ENCODE assay signal across 11 cellular contexts in the genomic region with DNA sequence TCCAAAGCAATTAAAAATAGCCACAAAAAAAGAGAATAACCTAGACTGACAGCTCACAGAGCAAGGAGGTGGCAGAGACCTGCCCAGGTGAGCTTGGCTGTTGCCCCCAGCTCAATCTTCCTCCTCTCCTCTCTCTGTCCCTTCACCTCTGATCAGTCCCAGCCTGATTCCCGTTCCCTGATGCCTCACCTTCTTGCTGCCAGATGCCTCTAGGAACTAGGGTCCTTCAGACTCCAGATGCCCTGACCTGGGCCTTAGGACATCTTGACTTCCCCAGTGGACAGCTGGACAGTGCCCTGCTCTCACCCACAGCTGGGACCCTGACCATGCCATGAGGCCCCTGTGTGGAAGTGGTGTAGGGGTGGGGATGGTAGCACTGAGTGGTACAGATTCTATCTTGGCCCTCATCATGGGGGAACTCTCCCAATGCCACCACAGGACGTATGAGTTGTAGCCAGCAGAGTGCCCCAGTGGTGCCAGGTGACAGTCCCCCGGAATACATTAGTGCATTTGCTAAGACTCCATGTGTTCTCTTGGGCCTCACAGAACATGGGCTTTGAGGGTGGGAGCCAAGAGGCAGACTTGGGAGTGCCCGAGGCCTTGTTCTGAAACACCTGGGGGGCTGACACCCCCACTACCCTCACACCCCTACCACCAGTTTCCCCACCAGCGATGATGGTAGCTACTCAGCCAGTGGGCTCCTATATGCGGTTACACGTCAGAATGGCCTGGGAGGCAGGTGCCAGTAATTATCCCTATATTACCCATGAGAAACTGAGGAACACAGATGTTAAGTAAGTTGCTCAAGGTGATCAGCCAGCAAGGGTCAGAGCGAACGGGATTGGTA. TPM values are rescaled to one million over a fixed set of nuclear protein-coding genes. Genes with fewer than 3 reads are reported as not detected.
DNase-seq lines count a peak whose midpoint lies in the region; FAIRE-seq and TF ChIP-seq lines count a peak whose summit lies in the region.
"Had no signal": no experiment of that assay in that cellular context is flagged by ENCODE, and none has a peak within 500 bp of the region (broad histone marks: within the 10 kb centered on the region; RNA-seq: fewer than 3 reads in every experiment).

No MANE protein-coding gene starts in this region.

- peak overlapping the region; percentile 23 for H3K4me2 ChIP-seq in endothelial cell of umbilical vein (ENCODE audit: insufficient read depth, low read length)

- H3K79me2 ChIP-seq in endothelial cell of umbilical vein (ENCODE audit: control insufficient read depth, insufficient read depth, low read length) = no peaks in the 10 kb centered on the region

- dilution Hi-C loops in endothelial cell of umbilical vein (cut with MboI; ENCODE audit: extremely low pct_ligation_motif_present, low sequenced_read_pairs) = no loop called here

- H3K27ac ChIP-seq in WERI-Rb-1 (no peak overlapping the region), endothelial cell of umbilical vein (ENCODE audit: insufficient read depth, low read depth, low read length) (no peak overlapping the region), muscle layer of duodenum (ENCODE audit: low read length) (peak overlapping the region; percentile 90), tibial artery (peak overlapping the region; percentile 90 to 96)

- H3K36me3 ChIP-seq in WERI-Rb-1 (peaks cover 6% of the 10 kb centered on the region; the same call in 1 of the 2 replicates), endothelial cell of umbilical vein (ENCODE audit: control insufficient read depth in 2 of 2, extremely low read depth in 1 of 2, insufficient read depth in 2 of 2, low read length in 2 of 2) (peaks cover 0 to 11% of the 10 kb centered on the region in 2 experiments), muscle layer of duodenum (ENCODE audit: control insufficient read depth in 1 of 2, insufficient read depth in 2 of 2, low read length in 2 of 2) (peaks cover 14 to 20% of the 10 kb centered on the region in 2 donors), tibial artery (peaks cover 11 to 29% (median 25%) of the 10 kb centered on the region in 3 donors)

- no peaks in the 10 kb centered on the region for H3K9me3 ChIP-seq in WERI-Rb-1 (ENCODE audit: severe bottlenecking)
- no peaks in the 10 kb centered on the region for H3K9me3 ChIP-seq in endothelial cell of umbilical vein (replicated peaks; ENCODE audit: control insufficient read depth, insufficient read depth, low read length)
- no peaks in the 10 kb centered on the region for H3K9me3 ChIP-seq in muscle layer of duodenum (ENCODE audit: control insufficient read depth in 1 of 2, low read length in 2 of 2)
- no peaks in the 10 kb centered on the region for H3K9me3 ChIP-seq in tibial artery

- H2AFZ ChIP-seq in endothelial cell of umbilical vein (ENCODE audit: low read depth, low read length) = no peak overlapping the region

- H3K4me3 Mint-ChIP-seq in activated naive CD8-positive, alpha-beta T cell treated with anti-CD3 and anti-CD28 coated beads for 36 hours = no peak overlapping the region

- POLR2A ChIA-PET in endothelial cell of umbilical vein (lab: Charles Lee) = interaction anchor here (0.7 to 1.7 kb wide), 5 partner anchors 19 to 73 kb away, joined by 3 to 12 read pairs (median 6); no protein-coding TSS in a partner anchor

- no peak overlapping the region for H3K27ac Mint-ChIP-seq in activated naive CD8-positive, alpha-beta T cell treated with anti-CD3 and anti-CD28 coated beads for 36 hours
- H3K27ac Mint-ChIP-seq: T-helper 2 cell treated with Interferon-gamma antibody and Interleukin-4, amounts not matched to agents 5 μg/mL and 100 μg/mL, for 36 hours had no signal

- peak overlapping the region; percentile 88; the same call in 1 of the 2 replicates for H3K4me3 ChIP-seq in WERI-Rb-1 (ENCODE audit: low read depth, low read length)
- H3K4me3 ChIP-seq in endothelial cell of umbilical vein (replicated peaks in 1 of 3; ENCODE audit: insufficient read depth in 1 of 3, low read depth in 1 of 3, low read length in 3 of 3) = peak overlapping the region in 2 of 3 experiments; percentile 58 to 82
- peak overlapping the region; percentile 76 to 81 for H3K4me3 ChIP-seq in muscle layer of duodenum (ENCODE audit: low read depth in 1 of 2, low read length in 2 of 2)
- peak overlapping the region; percentile 72 to 85 for H3K4me3 ChIP-seq in tibial artery

- no peaks in the 10 kb centered on the region for H3K36me3 Mint-ChIP-seq in activated naive CD8-positive, alpha-beta T cell treated with anti-CD3 and anti-CD28 coated beads for 36 hours

- H3K4me1 Mint-ChIP-seq in activated naive CD8-positive, alpha-beta T cell treated with anti-CD3 and anti-CD28 coated beads for 36 hours = peaks cover 22% of the 10 kb centered on the region

- FAIRE-seq in endothelial cell of umbilical vein (lab: Jason Lieb, UNC) = no peak

- H4K20me1 ChIP-seq in endothelial cell of umbilical vein (replicated peaks; ENCODE audit: control insufficient read depth, extremely low read depth, insufficient read depth, low read length) = no peaks in the 10 kb centered on the region

- BruUV-seq in endothelial cell of umbilical vein (replicated peaks; lab: Mats Ljungman, UMichigan) = no TSS peak

- peak overlapping the region; percentile 70 for H3K9ac ChIP-seq in endothelial cell of umbilical vein (replicated peaks; ENCODE audit: extremely low read depth, insufficient read depth, low read length)

- H3K9me3 Mint-ChIP-seq in activated naive CD8-positive, alpha-beta T cell treated with anti-CD3 and anti-CD28 coated beads for 36 hours = no peaks in the 10 kb centered on the region
- H3K9me3 Mint-ChIP-seq: T-helper 2 cell treated with Interferon-gamma antibody and Interleukin-4, amounts not matched to agents 5 μg/mL and 100 μg/mL, for 36 hours had no signal

- CTCF ChIA-PET in endothelial cell of umbilical vein (lab: Charles Lee) = interaction anchor here (1.0 to 2.0 kb wide), 5 partner anchors 9 to 43 kb away, joined by 3 to 30 read pairs (median 9); no protein-coding TSS in a partner anchor

- H3K9me1 ChIP-seq in endothelial cell of umbilical vein (replicated peaks; ENCODE audit: control insufficient read depth, extremely low read depth, insufficient read depth, low read length) = no peaks in the 10 kb centered on the region

- H3K27me3 ChIP-seq in WERI-Rb-1 (ENCODE audit: insufficient read depth, low read depth, severe bottlenecking) = no peaks in the 10 kb centered on the region
- H3K27me3 ChIP-seq in endothelial cell of umbilical vein (ENCODE audit: control insufficient read depth in 2 of 2, insufficient read depth in 2 of 2, low read length in 2 of 2) = no peaks in the 10 kb centered on the region
- H3K27me3 ChIP-seq in muscle layer of duodenum (ENCODE audit: low read depth, low read length) = no peaks in the 10 kb centered on the region
- no peaks in the 10 kb centered on the region for H3K27me3 ChIP-seq in tibial artery

- no peak for TF ChIP-seq POLR2A in endothelial cell of umbilical vein (IDR thresholded peaks at IDR 0.05; ENCODE audit: low read depth, low read length)

- TF ChIP-seq CTCF in WERI-Rb-1 (IDR thresholded peaks at IDR 0.05; ENCODE audit: low read depth, low read length) (no peak), endothelial cell of umbilical vein (IDR thresholded peaks at IDR 0.05; ENCODE audit: extremely low read depth in 1 of 2, insufficient read depth in 1 of 2, low read depth in 1 of 2, low read length in 2 of 2) (no peak), tibial artery (IDR thresholded peaks at IDR 0.05) (no peak)

- DNase-seq in WERI-Rb-1 (no peak), endothelial cell of umbilical vein (ENCODE audit: low read depth, low spot score) (peak; percentile 92), tibial artery (peak in 1 of 2 donors; percentile 78), AG08396 (ENCODE audit: low spot score) (no peak), HCEC 1CT (no peak)
- no peak for DNase-seq in activated naive CD8-positive, alpha-beta T cell treated with anti-CD3 and anti-CD28 coated beads for 36 hours
- DNase-seq: activated T-cell treated with anti-CD3 and anti-CD28 coated beads, Interleukin-2, amount 50 U/mL, for 48 hours; NCI-H345; stimulated activated CD4-positive, alpha-beta T cell treated with anti-CD3 and anti-CD28 coated beads, Interleukin-2, amount 100 ng/mL, for 48 hours had no signal

- intact Hi-C loops in endothelial cell of umbilical vein (cut with micrococcal nuclease) = loop anchor here (5.0 to 10.0 kb wide), 2 partner anchors 99 to 1302 kb away; no protein-coding TSS in a partner anchor
- intact Hi-C loops in tibial artery (cut with DNase I; ENCODE audit: low total_unique reads) = loop anchor here (10.0 kb wide), 1 partner anchor 102 kb away; no protein-coding TSS in a partner anchor

- H3K27me3 Mint-ChIP-seq in activated naive CD8-positive, alpha-beta T cell treated with anti-CD3 and anti-CD28 coated beads for 36 hours = no peaks in the 10 kb centered on the region

- H3K4me1 ChIP-seq in endothelial cell of umbilical vein (ENCODE audit: control insufficient read depth, extremely low read depth, insufficient read depth, low read length) (peaks cover 36% of the 10 kb centered on the region), muscle layer of duodenum (ENCODE audit: control insufficient read depth in 1 of 2, insufficient read depth in 2 of 2, low read length in 2 of 2) (peaks cover 40 to 58% of the 10 kb centered on the region in 2 donors), tibial artery (peaks cover 11 to 70% (median 51%) of the 10 kb centered on the region in 4 donors)

RNA-seq across cellular contexts. Expression of a gene that starts 2.0 kb away (rescaled TPM):
- total RNA-seq in endothelial cell of umbilical vein = 318 and 364 TPM in 2 replicates
- 849 and 951 TPM in 2 replicates for polyA plus RNA-seq in endothelial cell of umbilical vein
- polyA plus RNA-seq in endothelial cell of umbilical vein (2011; cell fraction: cytosol; rRNA removed) = 584 and 653 TPM in 2 replicates
- polyA plus RNA-seq in endothelial cell of umbilical vein (2011; cell fraction: nucleus; rRNA removed) = 548 and 602 TPM in 2 replicates
- polyA plus RNA-seq in endothelial cell of umbilical vein (2012) = 130 and 295 TPM in 2 replicates
- 607 and 685 TPM in 2 replicates for polyA minus RNA-seq in endothelial cell of umbilical vein
- 0.72 TPM for polyA minus RNA-seq in endothelial cell of umbilical vein (2011; cell fraction: cytosol; rRNA and poly(A)+ RNA removed)
- polyA minus RNA-seq in endothelial cell of umbilical vein (2011; cell fraction: nucleus; rRNA and poly(A)+ RNA removed) = 400 and 512 TPM in 2 replicates
- under 1 TPM; 0.12 to 0.49 TPM for total RNA-seq in activated naive CD8-positive, alpha-beta T cell treated with anti-CD3 and anti-CD28 coated beads for 36 hours

RNA-seq across cellular contexts. Expression of a gene that starts 17.0 kb away (rescaled TPM):
- 4.6 and 7.6 TPM in 2 replicates for total RNA-seq in endothelial cell of umbilical vein
- 8.2 and 9.8 TPM in 2 replicates for polyA plus RNA-seq in endothelial cell of umbilical vein
- polyA plus RNA-seq in endothelial cell of umbilical vein (2011; cell fraction: cytosol; rRNA removed) = 3.9 and 4.8 TPM in 2 replicates
- polyA plus RNA-seq in endothelial cell of umbilical vein (2011; cell fraction: nucleus; rRNA removed) = 20.5 and 26.4 TPM in 2 replicates
- 1.8 and 3.8 TPM in 2 replicates for polyA plus RNA-seq in endothelial cell of umbilical vein (2012)
- polyA minus RNA-seq in endothelial cell of umbilical vein = 9.4 and 13.4 TPM in 2 replicates
- not detected for polyA minus RNA-seq in endothelial cell of umbilical vein (2011; cell fraction: cytosol; rRNA and poly(A)+ RNA removed)
- polyA minus RNA-seq in endothelial cell of umbilical vein (2011; cell fraction: nucleus; rRNA and poly(A)+ RNA removed) = 17.1 and 20.6 TPM in 2 replicates
- 1 to 10 TPM; 5.6 to 6.2 TPM for total RNA-seq in activated naive CD8-positive, alpha-beta T cell treated with anti-CD3 and anti-CD28 coated beads for 36 hours

RNA-seq across cellular contexts. Expression of a gene that starts 24.1 kb away (rescaled TPM):
- 45.0 and 48.7 TPM in 2 replicates for total RNA-seq in endothelial cell of umbilical vein
- 15.3 and 21.0 TPM in 2 replicates for polyA plus RNA-seq in endothelial cell of umbilical vein
- 24.1 and 26.7 TPM in 2 replicates for polyA plus RNA-seq in endothelial cell of umbilical vein (2011; cell fraction: cytosol; rRNA removed)
- 15.9 and 19.0 TPM in 2 replicates for polyA plus RNA-seq in endothelial cell of umbilical vein (2011; cell fraction: nucleus; rRNA removed)
- 34.7 and 37.6 TPM in 2 replicates for polyA plus RNA-seq in endothelial cell of umbilical vein (2012)
- polyA minus RNA-seq in endothelial cell of umbilical vein = 7.6 and 9.0 TPM in 2 replicates
- not detected for polyA minus RNA-seq in endothelial cell of umbilical vein (2011; cell fraction: cytosol; rRNA and poly(A)+ RNA removed)
- polyA minus RNA-seq in endothelial cell of umbilical vein (2011; cell fraction: nucleus; rRNA and poly(A)+ RNA removed) = 11.7 and 15.4 TPM in 2 replicates
- total RNA-seq in activated naive CD8-positive, alpha-beta T cell treated with anti-CD3 and anti-CD28 coated beads for 36 hours = 10 to 100 TPM; 45.6 to 47.6 TPM

Comparison
In these comparisons a context has a peak if more than half of its experiments do, and no peak if none do; other contexts are left out.
1. H3K27ac ChIP-seq: peak in muscle layer of duodenum (single experiment) and tibial artery (2 of 2); none in WERI-Rb-1 (single experiment) and endothelial cell of umbilical vein (single experiment).
2. RNA of a gene that starts 2.0 kb away (total RNA-seq): 318 to 364 TPM in endothelial cell of umbilical vein; 0.12 to 0.49 TPM in activated naive CD8-positive, alpha-beta T cell treated with anti-CD3 and anti-CD28 coated beads for 36 hours; every median in the first group is over 100 times any median in the second.
3. Peak in every context shown above with its lines, with median percentiles within 50 percentile points of each other: H3K4me3 ChIP-seq.